In genomic region chr22:49243335-49243734, GRCh38 we compare ENCODE assay signal across 22 cellular contexts.
"Had no signal": no experiment of that assay in that cellular context is flagged by ENCODE, and none has a peak within 500 bp of the region (broad histone marks: within the 10 kb centered on the region; RNA-seq: fewer than 3 reads in every experiment).

No MANE protein-coding gene starts in this region.

- H2AFZ ChIP-seq: hepatocyte had no signal

- H3K4me1 ChIP-seq: gastrocnemius medialis, lower lobe of right lung, right lobe of liver, thyroid gland had no signal

- H3K36me3 ChIP-seq: gastrocnemius medialis, lower lobe of right lung, right lobe of liver, thyroid gland had no signal

- H3K4me1 Mint-ChIP-seq: activated CD4-positive, alpha-beta T cell treated with anti-CD3 and anti-CD28 coated beads for 36 hours; activated naive CD4-positive, alpha-beta T cell treated with anti-CD3 and anti-CD28 coated beads, Interleukin-2, amount 50 U/mL, for 24 hours; stimulated activated naive CD8-positive, alpha-beta T cell treated with anti-CD3 and anti-CD28 coated beads, Interleukin-15, amount 100 ng/mL, for 72 hours had no signal

- H3K9me3 ChIP-seq: gastrocnemius medialis, lower lobe of right lung, mucosa of descending colon, right lobe of liver, thyroid gland had no signal

- H3K27me3 Mint-ChIP-seq: activated CD4-positive, alpha-beta T cell treated with anti-CD3 and anti-CD28 coated beads for 36 hours; activated naive CD4-positive, alpha-beta T cell treated with anti-CD3 and anti-CD28 coated beads, Interleukin-2, amount 50 U/mL, for 24 hours; stimulated activated naive CD8-positive, alpha-beta T cell treated with anti-CD3 and anti-CD28 coated beads, Interleukin-15, amount 100 ng/mL, for 72 hours had no signal

- FAIRE-seq: colon, endometrium, keratinocyte had no signal

- H3K27me3 ChIP-seq: gastrocnemius medialis, hepatocyte, right lobe of liver, thyroid gland had no signal

- H3K4me3 Mint-ChIP-seq: activated CD4-positive, alpha-beta T cell treated with anti-CD3 and anti-CD28 coated beads for 36 hours; activated naive CD4-positive, alpha-beta T cell treated with anti-CD3 and anti-CD28 coated beads, Interleukin-2, amount 50 U/mL, for 24 hours; activated T-cell treated with anti-CD3 and anti-CD28 coated beads, Interleukin-2, amount 50 U/mL, for 24 hours; natural killer cell treated with Interleukin-12 subunit alpha and Interleukin-12 subunit beta and Interleukin-15 and Interleukin-18, amount 100 ng/mL, for 72 hours; stimulated activated naive CD8-positive, alpha-beta T cell treated with anti-CD3 and anti-CD28 coated beads, Interleukin-15, amount 100 ng/mL, for 72 hours had no signal

- H3K27ac Mint-ChIP-seq: activated CD4-positive, alpha-beta T cell treated with anti-CD3 and anti-CD28 coated beads for 36 hours; activated naive CD4-positive, alpha-beta T cell treated with anti-CD3 and anti-CD28 coated beads, Interleukin-2, amount 50 U/mL, for 24 hours; activated T-cell treated with anti-CD3 and anti-CD28 coated beads, Interleukin-2, amount 50 U/mL, for 24 hours; natural killer cell treated with Interleukin-12 subunit alpha and Interleukin-12 subunit beta and Interleukin-15 and Interleukin-18, amount 100 ng/mL, for 72 hours; stimulated activated naive CD8-positive, alpha-beta T cell treated with anti-CD3 and anti-CD28 coated beads, Interleukin-15, amount 100 ng/mL, for 72 hours had no signal

- DNase-seq: activated CD4-positive, alpha-beta T cell treated with anti-CD3 and anti-CD28 coated beads for 36 hours; activated CD4-positive, alpha-beta T cell treated with anti-CD3 and anti-CD28 coated beads, Interleukin-2, amount 50 U/mL, for 48 hours; activated CD4-positive, CD25-positive, alpha-beta regulatory T cell; activated CD8-positive, alpha-beta memory T cell treated with anti-CD3 and anti-CD28 coated beads, Interleukin-2, amount 50 U/mL, for 48 hours; activated gamma-delta T cell; activated T-cell treated with anti-CD3 and anti-CD28 coated beads, Interleukin-2, amount 50 U/mL, for 24 hours; effector CD8-positive, alpha-beta T cell; gastrocnemius medialis; lower lobe of right lung; mesendoderm; mucosa of descending colon; stimulated activated CD4-positive, alpha-beta T cell treated with anti-CD3 and anti-CD28 coated beads, Interleukin-4, amount 100 ng/mL, for 1 hour; stimulated activated naive CD8-positive, alpha-beta T cell treated with anti-CD3 and anti-CD28 coated beads, Interleukin-15, amount 100 ng/mL, for 72 hours; substantia nigra; thyroid gland had no signal

- H3K36me3 Mint-ChIP-seq: activated naive CD4-positive, alpha-beta T cell treated with anti-CD3 and anti-CD28 coated beads, Interleukin-2, amount 50 U/mL, for 24 hours; natural killer cell treated with Interleukin-12 subunit alpha and Interleukin-12 subunit beta and Interleukin-15 and Interleukin-18, amount 100 ng/mL, for 72 hours had no signal

- H3K4me3 ChIP-seq: gastrocnemius medialis, hepatocyte, lower lobe of right lung, mucosa of descending colon, right lobe of liver, thyroid gland had no signal

- H3K9me3 Mint-ChIP-seq: activated naive CD4-positive, alpha-beta T cell treated with anti-CD3 and anti-CD28 coated beads, Interleukin-2, amount 50 U/mL, for 24 hours; activated T-cell treated with anti-CD3 and anti-CD28 coated beads, Interleukin-2, amount 50 U/mL, for 24 hours; natural killer cell treated with Interleukin-12 subunit alpha and Interleukin-12 subunit beta and Interleukin-15 and Interleukin-18, amount 100 ng/mL, for 72 hours; stimulated activated naive CD8-positive, alpha-beta T cell treated with anti-CD3 and anti-CD28 coated beads, Interleukin-15, amount 100 ng/mL, for 72 hours had no signal

- H3K27ac ChIP-seq: gastrocnemius medialis, hepatocyte, lower lobe of right lung, right lobe of liver, thyroid gland had no signal

- H3K4me2 ChIP-seq: hepatocyte had no signal

- H3K79me2 ChIP-seq: hepatocyte had no signal
